In the genomic region with DNA sequence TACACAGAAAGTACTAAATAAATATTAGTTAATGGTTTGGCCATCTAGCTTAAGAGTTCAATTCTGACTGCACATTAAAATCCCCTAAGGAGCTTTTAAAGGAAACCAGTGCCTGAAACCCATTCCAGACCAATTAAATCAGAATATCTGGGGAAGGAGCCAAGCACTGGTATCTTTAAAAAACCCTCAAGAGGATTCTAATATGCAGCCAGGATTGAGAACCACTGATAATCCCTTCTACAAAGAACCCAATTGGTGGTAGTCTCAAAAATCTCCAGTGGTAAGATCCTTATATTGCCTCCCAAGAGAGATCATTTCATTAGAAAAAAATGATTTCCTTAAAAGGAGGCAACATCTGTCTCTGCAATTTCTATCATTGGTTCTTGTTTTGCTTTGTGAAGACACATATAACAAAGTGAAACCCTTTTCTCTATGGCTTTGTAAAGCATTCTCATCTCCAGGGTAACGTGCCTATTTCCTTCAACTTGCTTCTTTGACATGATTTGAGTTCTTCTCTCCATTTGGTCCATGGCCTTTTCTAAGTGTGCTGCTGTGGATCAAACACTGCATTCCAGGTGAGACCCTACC, we compare ENCODE assay signal across 19 cellular contexts. TPM values are rescaled to one million over a fixed set of nuclear protein-coding genes. Genes with fewer than 3 reads are reported as not detected.
DNase-seq lines count a peak whose midpoint lies in the region; ATAC-seq and TF ChIP-seq lines count a peak whose summit lies in the region.
"Had no signal": no experiment of that assay in that cellular context is flagged by ENCODE, and none has a peak within 500 bp of the region (broad histone marks: within the 10 kb centered on the region; RNA-seq: fewer than 3 reads in every experiment).

No MANE protein-coding gene starts in this region.

- H3K27ac ChIP-seq in tibial artery (peak overlapping the region; percentile 41 to 51), esophagus muscularis mucosa (replicated peaks in 1 of 4) (no peak overlapping the region)

- ATAC-seq in activated B cell treated with CpG ODN at 0.5 μM for 24 hours (ENCODE audit: low read depth) = no peak
- ATAC-seq: effector memory CD8-positive, alpha-beta T cell had no signal

- no peaks in the 10 kb centered on the region for H3K27me3 ChIP-seq in tibial artery
- H3K27me3 ChIP-seq in esophagus muscularis mucosa = no peaks in the 10 kb centered on the region

- peaks cover 46% of the 10 kb centered on the region for H3K4me1 Mint-ChIP-seq in activated naive CD4-positive, alpha-beta T cell treated with anti-CD3 and anti-CD28 coated beads, Interleukin-2, amount 10 ng/mL, durations not matched to agents 7 days and 5 days
- H3K4me1 Mint-ChIP-seq in activated B cell treated with CpG ODN at 0.5 μM for 24 hours = peaks cover 37% of the 10 kb centered on the region

- no peak for TF ChIP-seq CTCF in activated B cell treated with CpG ODN at 0.5 μM for 24 hours (IDR thresholded peaks at IDR 0.05)
- TF ChIP-seq CTCF in tibial artery (IDR thresholded peaks at IDR 0.05) = no peak
- TF ChIP-seq CTCF in esophagus muscularis mucosa (IDR thresholded peaks at IDR 0.05) = no peak

- TF ChIP-seq POLR2A in esophagus muscularis mucosa (IDR thresholded peaks at IDR 0.05; ENCODE audit: low read depth) = no peak

- WGBS in esophagus muscularis mucosa = 61% methylated on average over 1 of the region's 1 CpG

- H3K36me3 ChIP-seq in tibial artery (no peaks in the 10 kb centered on the region), esophagus muscularis mucosa (no peaks in the 10 kb centered on the region)

- POLR2A ChIA-PET in activated B cell treated with CpG ODN at 0.5 μM for 24 hours (lab: Charles Lee) = interaction anchor here (0.6 kb wide), 2 partner anchors 10 to 68 kb away, joined by 3 to 6 read pairs; no protein-coding TSS in a partner anchor

- peak overlapping the region; percentile 43 for H3K27ac Mint-ChIP-seq in activated naive CD4-positive, alpha-beta T cell treated with anti-CD3 and anti-CD28 coated beads, Interleukin-2, amount 10 ng/mL, durations not matched to agents 7 days and 5 days
- peak overlapping the region; percentile 43 for H3K27ac Mint-ChIP-seq in activated B cell treated with CpG ODN at 0.5 μM for 24 hours
- H3K27ac Mint-ChIP-seq: HFFc6 had no signal

- TF ChIP-seq EP300 in esophagus muscularis mucosa (IDR thresholded peaks at IDR 0.05) = no peak

- no peaks in the 10 kb centered on the region for H3K9me3 ChIP-seq in tibial artery
- no peaks in the 10 kb centered on the region for H3K9me3 ChIP-seq in esophagus muscularis mucosa

- peaks cover 18% of the 10 kb centered on the region for H3K36me3 Mint-ChIP-seq in activated naive CD4-positive, alpha-beta T cell treated with anti-CD3 and anti-CD28 coated beads, Interleukin-2, amount 10 ng/mL, durations not matched to agents 7 days and 5 days
- H3K36me3 Mint-ChIP-seq in activated B cell treated with CpG ODN at 0.5 μM for 24 hours (ENCODE audit: low read depth) = peaks cover 6% of the 10 kb centered on the region

- H3K4me3 ChIP-seq in tibial artery (peak overlapping the region in 1 of 2 donors; percentile 14), esophagus muscularis mucosa (no peak overlapping the region)

- no peaks in the 10 kb centered on the region for H3K27me3 Mint-ChIP-seq in activated naive CD4-positive, alpha-beta T cell treated with anti-CD3 and anti-CD28 coated beads, Interleukin-2, amount 10 ng/mL, durations not matched to agents 7 days and 5 days
- H3K27me3 Mint-ChIP-seq in activated B cell treated with CpG ODN at 0.5 μM for 24 hours = no peaks in the 10 kb centered on the region
- H3K27me3 Mint-ChIP-seq: effector memory CD8-positive, alpha-beta T cell had no signal

- no peak for DNase-seq in activated naive CD4-positive, alpha-beta T cell treated with anti-CD3 and anti-CD28 coated beads, Interleukin-2, amount 10 ng/mL, durations not matched to agents 7 days and 5 days
- DNase-seq in activated naive CD4-positive, alpha-beta T cell (lab: John Stamatoyannopoulos, UW) = no peak
- DNase-seq in activated B cell treated with CpG ODN at 0.5 μM for 24 hours (no peak), fibroblast of the conjunctiva (ENCODE audit: low read depth) (peak; percentile 55), tibial artery (no peak), middle frontal gyrus (ENCODE audit: extremely low spot score, low spot score) (no peak), esophagus muscularis mucosa (ENCODE audit: extremely low spot score) (no peak), NCI-H1436 (lab: John Stamatoyannopoulos, UW) (no peak)
- DNase-seq: AML-193; amniotic stem cell; effector memory CD8-positive, alpha-beta T cell; HFFc6; hypothalamus; mammary epithelial cell; NCI-H1417; NCI-H774; nucleus accumbens; stimulated activated CD4-positive, alpha-beta T cell treated with anti-CD3 and anti-CD28 coated beads, Interleukin-12 subunit alpha, Interleukin-12 subunit beta, amount 100 ng/mL, for 4 hours had no signal

- no peak overlapping the region for H3K4me3 Mint-ChIP-seq in activated naive CD4-positive, alpha-beta T cell treated with anti-CD3 and anti-CD28 coated beads, Interleukin-2, amount 10 ng/mL, durations not matched to agents 7 days and 5 days
- no peak overlapping the region for H3K4me3 Mint-ChIP-seq in activated B cell treated with CpG ODN at 0.5 μM for 24 hours
- H3K4me3 Mint-ChIP-seq: HFFc6 had no signal

- CTCF ChIA-PET in activated naive CD4-positive, alpha-beta T cell treated with anti-CD3 and anti-CD28 coated beads, Interleukin-2, amount 10 ng/mL, durations not matched to agents 7 days and 5 days (lab: Charles Lee) = no interaction called here
- CTCF ChIA-PET in activated B cell treated with CpG ODN at 0.5 μM for 24 hours (lab: Charles Lee) = no interaction called here

- peaks cover 2% of the 10 kb centered on the region for H3K9me3 Mint-ChIP-seq in activated naive CD4-positive, alpha-beta T cell treated with anti-CD3 and anti-CD28 coated beads, Interleukin-2, amount 10 ng/mL, durations not matched to agents 7 days and 5 days
- H3K9me3 Mint-ChIP-seq in activated B cell treated with CpG ODN at 0.5 μM for 24 hours = no peaks in the 10 kb centered on the region
- H3K9me3 Mint-ChIP-seq: effector memory CD8-positive, alpha-beta T cell; HFFc6 had no signal

- H3K4me1 ChIP-seq in tibial artery (peaks cover 0 to 52% (median 2%) of the 10 kb centered on the region in 4 donors), esophagus muscularis mucosa (peaks cover 0 to 5% (median 0%) of the 10 kb centered on the region in 4 donors)

- intact Hi-C loops in activated B cell treated with CpG ODN at 0.5 μM for 24 hours (cut with micrococcal nuclease) (no loop called here), tibial artery (cut with DNase I; ENCODE audit: low total_unique reads) (no loop called here), esophagus muscularis mucosa (cut with DNase I) (no loop called here)

RNA-seq across cellular contexts. Expression of a gene that starts 3.5 kb away (rescaled TPM):
- total RNA-seq in activated B cell treated with CpG ODN at 0.5 μM for 24 hours (0.24 and 0.42 TPM in 2 replicates), esophagus muscularis mucosa (10 to 100 TPM in 1 of 4 donors, 1 to 10 TPM in 3; 3.7 to 14.7 (median 7.6) TPM)
- total RNA-seq: G401, HFFc6, mammary epithelial cell had no signal

RNA-seq across cellular contexts. Expression of a gene that starts 31.7 kb away (rescaled TPM):
- 0.32 and 0.35 TPM in 2 replicates for total RNA-seq in activated B cell treated with CpG ODN at 0.5 μM for 24 hours
- total RNA-seq in esophagus muscularis mucosa = under 1 TPM in 3 of 4 donors, not detected in 1; 0.13 to 0.42 (median 0.34) TPM
- total RNA-seq: G401, HFFc6, mammary epithelial cell had no signal

Comparison
In these comparisons a context has a peak if more than half of its experiments do, and no peak if none do; other contexts are left out.
1. H3K27ac ChIP-seq: peak in tibial artery (2 of 2); none in esophagus muscularis mucosa (0 of 4).